Comparison of ENCODE assay signal across 1 cellular context in genomic region chr1:182888736-182889531, GRCh38.
TF ChIP-seq lines count a peak whose summit lies in the region.

No MANE protein-coding gene starts in this region.

TF ChIP-seq in GM12878, 131 proteins besides CTCF, POLR2A, EP300 and RAD21 (continued from another document):
- TF ChIP-seq, protein P1, sequence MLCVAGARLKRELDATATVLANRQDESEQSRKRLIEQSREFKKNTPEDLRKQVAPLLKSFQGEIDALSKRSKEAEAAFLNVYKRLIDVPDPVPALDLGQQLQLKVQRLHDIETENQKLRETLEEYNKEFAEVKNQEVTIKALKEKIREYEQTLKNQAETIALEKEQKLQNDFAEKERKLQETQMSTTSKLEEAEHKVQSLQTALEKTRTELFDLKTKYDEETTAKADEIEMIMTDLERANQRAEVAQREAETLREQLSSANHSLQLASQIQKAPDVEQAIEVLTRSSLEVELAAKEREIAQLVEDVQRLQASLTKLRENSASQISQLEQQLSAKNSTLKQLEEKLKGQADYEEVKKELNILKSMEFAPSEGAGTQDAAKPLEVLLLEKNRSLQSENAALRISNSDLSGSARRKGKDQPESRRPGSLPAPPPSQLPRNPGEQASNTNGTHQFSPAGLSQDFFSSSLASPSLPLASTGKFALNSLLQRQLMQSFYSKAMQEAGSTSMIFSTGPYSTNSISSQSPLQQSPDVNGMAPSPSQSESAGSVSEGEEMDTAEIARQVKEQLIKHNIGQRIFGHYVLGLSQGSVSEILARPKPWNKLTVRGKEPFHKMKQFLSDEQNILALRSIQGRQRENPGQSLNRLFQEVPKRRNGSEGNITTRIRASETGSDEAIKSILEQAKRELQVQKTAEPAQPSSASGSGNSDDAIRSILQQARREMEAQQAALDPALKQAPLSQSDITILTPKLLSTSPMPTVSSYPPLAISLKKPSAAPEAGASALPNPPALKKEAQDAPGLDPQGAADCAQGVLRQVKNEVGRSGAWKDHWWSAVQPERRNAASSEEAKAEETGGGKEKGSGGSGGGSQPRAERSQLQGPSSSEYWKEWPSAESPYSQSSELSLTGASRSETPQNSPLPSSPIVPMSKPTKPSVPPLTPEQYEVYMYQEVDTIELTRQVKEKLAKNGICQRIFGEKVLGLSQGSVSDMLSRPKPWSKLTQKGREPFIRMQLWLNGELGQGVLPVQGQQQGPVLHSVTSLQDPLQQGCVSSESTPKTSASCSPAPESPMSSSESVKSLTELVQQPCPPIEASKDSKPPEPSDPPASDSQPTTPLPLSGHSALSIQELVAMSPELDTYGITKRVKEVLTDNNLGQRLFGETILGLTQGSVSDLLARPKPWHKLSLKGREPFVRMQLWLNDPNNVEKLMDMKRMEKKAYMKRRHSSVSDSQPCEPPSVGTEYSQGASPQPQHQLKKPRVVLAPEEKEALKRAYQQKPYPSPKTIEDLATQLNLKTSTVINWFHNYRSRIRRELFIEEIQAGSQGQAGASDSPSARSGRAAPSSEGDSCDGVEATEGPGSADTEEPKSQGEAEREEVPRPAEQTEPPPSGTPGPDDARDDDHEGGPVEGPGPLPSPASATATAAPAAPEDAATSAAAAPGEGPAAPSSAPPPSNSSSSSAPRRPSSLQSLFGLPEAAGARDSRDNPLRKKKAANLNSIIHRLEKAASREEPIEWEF (IDR thresholded peaks at IDR 0.05; ENCODE audit: insufficient replicate concordance, low read depth, low read length) = no peak
- TF ChIP-seq USF2 (IDR thresholded peaks at IDR 0.05; ENCODE audit: borderline replicate concordance, low read depth, low read length) (no peak), MTA3 (IDR thresholded peaks at IDR 0.05; ENCODE audit: borderline replicate concordance, low read length) (peak; percentile 80; the same call in 1 of the 2 replicates), SMAD5 (IDR thresholded peaks at IDR 0.05; ENCODE audit: low read depth) (peak; percentile 7; the same call in 1 of the 2 replicates), BCL3 (IDR thresholded peaks at IDR 0.05; ENCODE audit: borderline replicate concordance, insufficient read depth, low read depth, low read length, poor library complexity, severe bottlenecking) (no peak), LARP7 (IDR thresholded peaks at IDR 0.05) (no peak), E4F1 (IDR thresholded peaks at IDR 0.05; ENCODE audit: borderline replicate concordance, partially characterized antibody) (no peak), ZBTB11 (CRISPR knock-in tag; IDR thresholded peaks at IDR 0.05) (no peak), ZNF217 (IDR thresholded peaks at IDR 0.05) (no peak), PML (IDR thresholded peaks at IDR 0.05; ENCODE audit: low read length) (no peak), POLR2AphosphoS5 (IDR thresholded peaks at IDR 0.05; ENCODE audit: low read length) (peak; percentile 43; the same call in 1 of the 2 replicates), KAT2A (conservative IDR thresholded peaks at IDR 0.05; ENCODE audit: control insufficient read depth, low read depth, low read length) (no peak), ZNF384 (IDR thresholded peaks at IDR 0.05; ENCODE audit: borderline replicate concordance, low read depth, low read length) (no peak), HDAC6 (IDR thresholded peaks at IDR 0.05; ENCODE audit: unreplicated experiment) (no peak)
- TF ChIP-seq, protein P2, sequence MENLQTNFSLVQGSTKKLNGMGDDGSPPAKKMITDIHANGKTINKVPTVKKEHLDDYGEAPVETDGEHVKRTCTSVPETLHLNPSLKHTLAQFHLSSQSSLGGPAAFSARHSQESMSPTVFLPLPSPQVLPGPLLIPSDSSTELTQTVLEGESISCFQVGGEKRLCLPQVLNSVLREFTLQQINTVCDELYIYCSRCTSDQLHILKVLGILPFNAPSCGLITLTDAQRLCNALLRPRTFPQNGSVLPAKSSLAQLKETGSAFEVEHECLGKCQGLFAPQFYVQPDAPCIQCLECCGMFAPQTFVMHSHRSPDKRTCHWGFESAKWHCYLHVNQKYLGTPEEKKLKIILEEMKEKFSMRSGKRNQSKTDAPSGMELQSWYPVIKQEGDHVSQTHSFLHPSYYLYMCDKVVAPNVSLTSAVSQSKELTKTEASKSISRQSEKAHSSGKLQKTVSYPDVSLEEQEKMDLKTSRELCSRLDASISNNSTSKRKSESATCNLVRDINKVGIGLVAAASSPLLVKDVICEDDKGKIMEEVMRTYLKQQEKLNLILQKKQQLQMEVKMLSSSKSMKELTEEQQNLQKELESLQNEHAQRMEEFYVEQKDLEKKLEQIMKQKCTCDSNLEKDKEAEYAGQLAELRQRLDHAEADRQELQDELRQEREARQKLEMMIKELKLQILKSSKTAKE (IDR thresholded peaks at IDR 0.05; ENCODE audit: low read depth, poor library complexity, severe bottlenecking) = no peak
- TF ChIP-seq, protein P3, sequence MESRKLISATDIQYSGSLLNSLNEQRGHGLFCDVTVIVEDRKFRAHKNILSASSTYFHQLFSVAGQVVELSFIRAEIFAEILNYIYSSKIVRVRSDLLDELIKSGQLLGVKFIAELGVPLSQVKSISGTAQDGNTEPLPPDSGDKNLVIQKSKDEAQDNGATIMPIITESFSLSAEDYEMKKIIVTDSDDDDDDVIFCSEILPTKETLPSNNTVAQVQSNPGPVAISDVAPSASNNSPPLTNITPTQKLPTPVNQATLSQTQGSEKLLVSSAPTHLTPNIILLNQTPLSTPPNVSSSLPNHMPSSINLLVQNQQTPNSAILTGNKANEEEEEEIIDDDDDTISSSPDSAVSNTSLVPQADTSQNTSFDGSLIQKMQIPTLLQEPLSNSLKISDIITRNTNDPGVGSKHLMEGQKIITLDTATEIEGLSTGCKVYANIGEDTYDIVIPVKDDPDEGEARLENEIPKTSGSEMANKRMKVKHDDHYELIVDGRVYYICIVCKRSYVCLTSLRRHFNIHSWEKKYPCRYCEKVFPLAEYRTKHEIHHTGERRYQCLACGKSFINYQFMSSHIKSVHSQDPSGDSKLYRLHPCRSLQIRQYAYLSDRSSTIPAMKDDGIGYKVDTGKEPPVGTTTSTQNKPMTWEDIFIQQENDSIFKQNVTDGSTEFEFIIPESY (IDR thresholded peaks at IDR 0.05) = no peak
